In genomic region chr14:98368916-98369315, GRCh38 we compare ENCODE assay signal across 16 cellular contexts.
"Had no signal": no experiment of that assay in that cellular context is flagged by ENCODE, and none has a peak within 500 bp of the region (broad histone marks: within the 10 kb centered on the region; RNA-seq: fewer than 3 reads in every experiment).

No MANE protein-coding gene starts in this region.

- H3K27ac Mint-ChIP-seq: activated naive CD8-positive, alpha-beta T cell treated with anti-CD3 and anti-CD28 coated beads, Interleukin-2, amount 10 ng/mL, durations not matched to agents 7 days and 5 days; brain; immature natural killer cell; natural killer cell treated with Interleukin-12 subunit alpha and Interleukin-12 subunit beta and Interleukin-15 and Interleukin-18, amount 100 ng/mL, for 72 hours had no signal

- ATAC-seq: heart right ventricle; natural killer cell treated with Interleukin-12 subunit alpha and Interleukin-12 subunit beta and Interleukin-15 and Interleukin-18, amount 100 ng/mL, for 72 hours; sciatic nerve had no signal

- H3K4me3 ChIP-seq: dorsolateral prefrontal cortex, heart right ventricle had no signal

- H3K9me3 Mint-ChIP-seq: immature natural killer cell; natural killer cell treated with Interleukin-12 subunit alpha and Interleukin-12 subunit beta and Interleukin-15 and Interleukin-18, amount 100 ng/mL, for 72 hours had no signal

- H3K36me3 ChIP-seq: heart right ventricle, neutrophil had no signal

- H3K27me3 Mint-ChIP-seq: activated naive CD8-positive, alpha-beta T cell treated with anti-CD3 and anti-CD28 coated beads, Interleukin-2, amount 10 ng/mL, durations not matched to agents 7 days and 5 days had no signal

- DNase-seq: activated CD8-positive, alpha-beta memory T cell treated with anti-CD3 and anti-CD28 coated beads for 24 hours; activated CD8-positive, alpha-beta memory T cell treated with anti-CD3 and anti-CD28 coated beads, Interleukin-2, amount 50 U/mL, for 48 hours; activated naive CD8-positive, alpha-beta T cell treated with anti-CD3 and anti-CD28 coated beads, Interleukin-2, amount 10 ng/mL, durations not matched to agents 7 days and 5 days; central memory CD4-positive, alpha-beta T cell; dorsolateral prefrontal cortex; heart right ventricle; immature natural killer cell; mesendoderm; stimulated activated CD8-positive, alpha-beta memory T cell treated with anti-CD3 and anti-CD28 coated beads, Interleukin-4, amount 100 ng/mL, for 48 hours; T-helper 1 cell; T1000 had no signal

- H3K27ac ChIP-seq: dorsolateral prefrontal cortex, heart right ventricle, neutrophil, parathyroid adenoma had no signal

- H3K9me3 ChIP-seq: neutrophil had no signal

- H3K4me1 ChIP-seq: heart right ventricle, parathyroid adenoma had no signal

- H3K4me3 Mint-ChIP-seq: activated naive CD8-positive, alpha-beta T cell treated with anti-CD3 and anti-CD28 coated beads, Interleukin-2, amount 10 ng/mL, durations not matched to agents 7 days and 5 days; brain; immature natural killer cell; natural killer cell treated with Interleukin-12 subunit alpha and Interleukin-12 subunit beta and Interleukin-15 and Interleukin-18, amount 100 ng/mL, for 72 hours had no signal

- H3K27me3 ChIP-seq: neutrophil had no signal

- H3K36me3 Mint-ChIP-seq: brain; immature natural killer cell; natural killer cell treated with Interleukin-12 subunit alpha and Interleukin-12 subunit beta and Interleukin-15 and Interleukin-18, amount 100 ng/mL, for 72 hours had no signal
